ENCODE assay signal across 10 cellular contexts in genomic region chr6:154303642-154304041, GRCh38. TPM values are rescaled to one million over a fixed set of nuclear protein-coding genes. Genes with fewer than 3 reads are reported as not detected.
A peak's percentile ranks its signal among the peaks of the same experiment; 100 is the strongest.
DNase-seq lines count a peak whose midpoint lies in the region; FAIRE-seq and TF ChIP-seq lines count a peak whose summit lies in the region.
"Not testable (repeated sequence)": the region's sequence is repeated elsewhere in the genome, so short reads cannot be mapped to it uniquely, and the experiment has no call there.
"Had no signal": no experiment of that assay in that cellular context is flagged by ENCODE, and none has a peak within 500 bp of the region (broad histone marks: within the 10 kb centered on the region; RNA-seq: fewer than 3 reads in every experiment).

No MANE protein-coding gene starts in this region.

- not testable (repeated sequence) for H3K4me3 ChIP-seq in KMS-11 (IDR thresholded peaks at IDR 0.05; ENCODE audit: insufficient read depth, low read depth, low read length); astrocyte (ENCODE audit: insufficient read depth, low read depth, low read length); endothelial cell of umbilical vein (replicated peaks in 1 of 3; ENCODE audit: insufficient read depth in 1 of 3, low read depth in 1 of 3, low read length in 3 of 3)

- TF ChIP-seq CTCF in KMS-11 (conservative IDR thresholded peaks at IDR 0.05; ENCODE audit: low read depth, low read length); astrocyte (IDR thresholded peaks at IDR 0.05; ENCODE audit: insufficient read depth, low read depth, low read length); endothelial cell of umbilical vein (IDR thresholded peaks at IDR 0.05; ENCODE audit: extremely low read depth in 1 of 2, insufficient read depth in 1 of 2, low read depth in 1 of 2, low read length in 2 of 2): not testable (repeated sequence)

- FAIRE-seq in GM12891 (lab: Jason Lieb, UNC): peak; percentile 26
- not testable (repeated sequence) for FAIRE-seq in astrocyte (lab: Jason Lieb, UNC)
- FAIRE-seq in endothelial cell of umbilical vein (lab: Jason Lieb, UNC): peak; percentile 87

- not testable (repeated sequence) for H3K27me3 Mint-ChIP-seq in astrocyte (ENCODE audit: low read depth, unreplicated experiment)

- not testable (repeated sequence) for H3K9me1 ChIP-seq in endothelial cell of umbilical vein (replicated peaks; ENCODE audit: control insufficient read depth, extremely low read depth, insufficient read depth, low read length)

- not testable (repeated sequence) for H3K36me3 ChIP-seq in KMS-11 (ENCODE audit: insufficient read depth); astrocyte (ENCODE audit: insufficient read depth, low read length); endothelial cell of umbilical vein (ENCODE audit: control insufficient read depth in 2 of 2, extremely low read depth in 1 of 2, insufficient read depth in 2 of 2, low read length in 2 of 2)

- peak; percentile 42 for DNase-seq in A172 (ENCODE audit: low spot score)
- DNase-seq in GM12891 (ENCODE audit: insufficient read length, low spot score): not testable (repeated sequence)
- DNase-seq in NCI-H69 (lab: John Stamatoyannopoulos, UW): peak; percentile 59
- DNase-seq in RPMI7951 (ENCODE audit: low read depth): peak; percentile 73
- peak; percentile 39 for DNase-seq in astrocyte (ENCODE audit: low read depth)
- peak; percentile 19 for DNase-seq in endothelial cell of umbilical vein (ENCODE audit: low read depth, low spot score)
- DNase-seq in iris pigment epithelial cell (ENCODE audit: low read depth): peak; percentile 17

- H3K4me3 Mint-ChIP-seq in astrocyte (ENCODE audit: unreplicated experiment): not testable (repeated sequence)

- 0 out of 2 replicates have a peak overlapping the region, but pooled peaks have one; percentile 17 for H3K4me2 ChIP-seq in KMS-11
- not testable (repeated sequence) for H3K4me2 ChIP-seq in astrocyte (ENCODE audit: low read length); endothelial cell of umbilical vein (ENCODE audit: insufficient read depth, low read length)

- H3K4me1 Mint-ChIP-seq in astrocyte (ENCODE audit: low read depth, unreplicated experiment): peaks cover 22% of the 10 kb centered on the region

- H2AFZ ChIP-seq in KMS-11 (ENCODE audit: low read depth); astrocyte (ENCODE audit: low read depth, low read length); endothelial cell of umbilical vein (ENCODE audit: low read depth, low read length): not testable (repeated sequence)

- CTCF ChIA-PET in endothelial cell of umbilical vein (lab: Charles Lee): not testable (repeated sequence)

- POLR2A ChIA-PET in endothelial cell of umbilical vein (lab: Charles Lee): not testable (repeated sequence)

- BruUV-seq in endothelial cell of umbilical vein (replicated peaks; lab: Mats Ljungman, UMichigan): not testable (repeated sequence)

- H3K79me2 ChIP-seq in KMS-11 (ENCODE audit: insufficient read depth, low read depth); astrocyte (ENCODE audit: insufficient read depth, low read length); endothelial cell of umbilical vein (ENCODE audit: control insufficient read depth, insufficient read depth, low read length): not testable (repeated sequence)

- not testable (repeated sequence) for H4K20me1 ChIP-seq in KMS-11 (ENCODE audit: insufficient read depth); astrocyte (ENCODE audit: insufficient read depth, low read length); endothelial cell of umbilical vein (replicated peaks; ENCODE audit: control insufficient read depth, extremely low read depth, insufficient read depth, low read length)

- H3K4me1 ChIP-seq in KMS-11 (ENCODE audit: low read depth, poor library complexity, severe bottlenecking) (peaks cover 52% of the 10 kb centered on the region), astrocyte (ENCODE audit: insufficient read depth, low read length) (peaks cover 24% of the 10 kb centered on the region)
- H3K4me1 ChIP-seq in endothelial cell of umbilical vein (ENCODE audit: control insufficient read depth, extremely low read depth, insufficient read depth, low read length): not testable (repeated sequence)

- H3K9me3 Mint-ChIP-seq in astrocyte (ENCODE audit: unreplicated experiment): not testable (repeated sequence)

- not testable (repeated sequence) for H3K27ac ChIP-seq in KMS-11; astrocyte (ENCODE audit: low read depth, low read length); endothelial cell of umbilical vein (ENCODE audit: insufficient read depth, low read depth, low read length)

- dilution Hi-C loops in endothelial cell of umbilical vein (cut with MboI; ENCODE audit: extremely low pct_ligation_motif_present, low sequenced_read_pairs): not testable (repeated sequence)

- intact Hi-C loops in endothelial cell of umbilical vein (cut with micrococcal nuclease): loop anchor here (2.0 kb wide), 2 partner anchors 13 to 51 kb away; no protein-coding TSS in a partner anchor

- not testable (repeated sequence) for TF ChIP-seq POLR2A in GM12891 (IDR thresholded peaks at IDR 0.05; ENCODE audit: low read depth, low read length); endothelial cell of umbilical vein (IDR thresholded peaks at IDR 0.05; ENCODE audit: low read depth, low read length)

- H3K9me3 ChIP-seq in astrocyte (ENCODE audit: insufficient read depth, low read depth, low read length); endothelial cell of umbilical vein (replicated peaks; ENCODE audit: control insufficient read depth, insufficient read depth, low read length): not testable (repeated sequence)

- H3K9ac ChIP-seq in KMS-11; astrocyte (ENCODE audit: low read length); endothelial cell of umbilical vein (replicated peaks; ENCODE audit: extremely low read depth, insufficient read depth, low read length): not testable (repeated sequence)

- not testable (repeated sequence) for H3K27me3 ChIP-seq in KMS-11 (ENCODE audit: insufficient read depth, low read depth); astrocyte (ENCODE audit: insufficient read depth, low read length); endothelial cell of umbilical vein (ENCODE audit: control insufficient read depth in 2 of 2, insufficient read depth in 2 of 2, low read length in 2 of 2)

- H3K36me3 Mint-ChIP-seq in astrocyte (ENCODE audit: low read depth, unreplicated experiment): not testable (repeated sequence)

- H3K27ac Mint-ChIP-seq in astrocyte (ENCODE audit: unreplicated experiment): peak overlapping the region; percentile 28

TF ChIP-seq in endothelial cell of umbilical vein, 7 proteins besides CTCF, POLR2A, EP300 and RAD21:
- TF ChIP-seq JUN (IDR thresholded peaks at IDR 0.05; ENCODE audit: borderline replicate concordance, insufficient read depth, insufficient read length, low read depth) (peak; percentile 13), POLR2AphosphoS5 (IDR thresholded peaks at IDR 0.05; ENCODE audit: insufficient read depth, low read depth, low read length) (peak; percentile 40), FOS (IDR thresholded peaks at IDR 0.05; ENCODE audit: borderline replicate concordance, insufficient read depth, low read length) (peak; percentile 30)
TF ChIP-seq in endothelial cell of umbilical vein: peak in this region for 3; not testable (repeated sequence) for 4.

RNA-seq across cellular contexts. Expression of gene IPCEF1, which starts 53.0 kb away (rescaled TPM):
- total RNA-seq in A172 (2014; rRNA removed; shearing (Covaris generic)): 0.17 and 0.47 TPM in 2 replicates
- polyA plus RNA-seq in GM12891 (2012; ENCODE audit: low read depth, missing spikeins): 0.46 TPM
- total RNA-seq in RPMI7951 (2014; rRNA removed; shearing (Covaris generic)): under 0.01 and 0.59 TPM in 2 replicates
- total RNA-seq in astrocyte (0.16 and 0.24 TPM in 2 replicates), endothelial cell of umbilical vein (0.51 and 0.99 TPM in 2 replicates)
- 0.01 TPM in 1 of 2 replicates, not detected in the other for polyA plus RNA-seq in endothelial cell of umbilical vein
- polyA plus RNA-seq in endothelial cell of umbilical vein (2011; cell fraction: cytosol; rRNA removed): 0.01 and 0.06 TPM in 2 replicates
- 0.05 and 0.06 TPM in 2 replicates for polyA plus RNA-seq in endothelial cell of umbilical vein (2011; cell fraction: nucleus; rRNA removed)
- polyA plus RNA-seq in endothelial cell of umbilical vein (2012): not detected in 2 replicates
- polyA minus RNA-seq in endothelial cell of umbilical vein: 0.34 TPM in 1 of 2 replicates, not detected in the other
- polyA minus RNA-seq in endothelial cell of umbilical vein (2011; cell fraction: cytosol; rRNA and poly(A)+ RNA removed): not detected
- polyA minus RNA-seq in endothelial cell of umbilical vein (2011; cell fraction: nucleus; rRNA and poly(A)+ RNA removed): not detected in 2 replicates
- total RNA-seq: HT-29 had no signal
- polyA plus RNA-seq: K562 had no signal
